ENCODE assay signal across 8 cellular contexts in the genomic region with DNA sequence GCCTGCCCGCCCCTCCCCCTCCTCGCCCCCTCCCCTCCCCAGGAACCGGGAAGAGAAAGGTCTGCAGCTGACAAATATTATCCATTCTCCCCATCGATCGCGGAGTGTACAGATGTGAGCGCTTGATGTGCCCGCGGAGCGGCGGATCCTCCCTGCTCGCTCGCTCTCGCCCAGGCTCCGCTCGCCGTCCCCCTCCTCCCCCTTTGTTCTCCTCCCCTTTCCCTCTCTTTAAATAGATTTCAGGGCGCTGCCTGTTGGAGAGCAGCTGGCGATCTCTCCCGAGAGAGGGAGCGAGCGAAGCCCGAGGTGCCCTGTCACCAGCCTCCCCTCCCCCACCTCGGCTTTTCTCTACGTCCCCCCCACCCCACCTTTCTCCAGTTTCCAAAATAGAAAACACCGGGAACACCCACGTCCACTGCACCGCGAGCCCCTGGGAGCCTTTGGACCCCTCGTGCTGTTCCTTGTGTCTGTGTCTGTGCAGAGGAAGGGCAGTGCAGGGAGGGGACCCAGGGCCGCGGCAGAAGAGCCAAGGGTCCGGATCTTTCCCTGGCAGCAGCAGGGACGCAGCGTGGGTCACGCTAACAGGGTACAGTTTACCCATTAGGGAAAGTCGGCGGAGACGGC. TPM values are rescaled to one million over a fixed set of nuclear protein-coding genes. Genes with fewer than 3 reads are reported as not detected.
DNase-seq lines count a peak whose midpoint lies in the region; ATAC-seq and TF ChIP-seq lines count a peak whose summit lies in the region.

No MANE protein-coding gene starts in this region.

- no peak overlapping the region for H2AFZ ChIP-seq in OCI-LY3 (ENCODE audit: low read depth, low read length)

- H3K4me1 Mint-ChIP-seq in mesothelial cell of epicardium, result peaks cover 32% of the 10 kb centered on the region

- no peaks in the 10 kb centered on the region for H3K79me2 ChIP-seq in OCI-LY3 (ENCODE audit: low read length)

- ATAC-seq in GM19328 (IDR thresholded peaks at IDR 0.05; ENCODE audit: unreplicated experiment), result no peak
- ATAC-seq in HG03025 (IDR thresholded peaks at IDR 0.05; ENCODE audit: low FRiP score, unreplicated experiment), result no peak

- H3K36me3 ChIP-seq in H7 (replicated peaks; ENCODE audit: control insufficient read depth, insufficient read depth, low read length) (no peaks in the 10 kb centered on the region), OCI-LY3 (replicated peaks; ENCODE audit: low read depth, low read length) (no peaks in the 10 kb centered on the region)

- peak overlapping the region; percentile 81 for H3K9ac ChIP-seq in OCI-LY3 (ENCODE audit: low read length)

- no peaks in the 10 kb centered on the region for H3K36me3 Mint-ChIP-seq in mesothelial cell of epicardium

- no peaks in the 10 kb centered on the region for H3K9me3 ChIP-seq in OCI-LY3 (ENCODE audit: insufficient read depth, low read length)

- H3K4me1 ChIP-seq in OCI-LY3 (ENCODE audit: low read length), result peaks cover 27% of the 10 kb centered on the region

- peak overlapping the region; percentile 61 for H3K4me3 ChIP-seq in H7 (ENCODE audit: insufficient read depth, low read depth, low read length)
- H3K4me3 ChIP-seq in OCI-LY3 (ENCODE audit: low read length), result peak overlapping the region; percentile 83
- peak overlapping the region; percentile 69 for H3K4me3 ChIP-seq in coronary artery

- peak overlapping the region; percentile 98 for H3K4me2 ChIP-seq in OCI-LY3 (ENCODE audit: low read length)

- H4K20me1 ChIP-seq in OCI-LY3 (ENCODE audit: insufficient read depth, low read length), result no peaks in the 10 kb centered on the region

- H3K27ac Mint-ChIP-seq in mesothelial cell of epicardium, result peak overlapping the region; percentile 91

- peak; percentile 63 for DNase-seq in AG08396 (ENCODE audit: low spot score)
- peak; percentile 93 for DNase-seq in H7
- no peak for DNase-seq in coronary artery (ENCODE audit: low spot score)
- no peak for DNase-seq in mesothelial cell of epicardium (ENCODE audit: low spot score in 2 of 2, unreplicated experiment in 2 of 2)
- no peak for DNase-seq in ureter (ENCODE audit: low spot score)

- H3K27me3 Mint-ChIP-seq in mesothelial cell of epicardium (ENCODE audit: low read depth), result peaks cover 7% of the 10 kb centered on the region

- H3K27me3 ChIP-seq in H7 (ENCODE audit: control insufficient read depth, insufficient read depth, low read length) (peaks cover 64% of the 10 kb centered on the region), OCI-LY3 (ENCODE audit: low read depth, low read length) (no peaks in the 10 kb centered on the region)

- H3K9me3 Mint-ChIP-seq in mesothelial cell of epicardium, result no peaks in the 10 kb centered on the region

- TF ChIP-seq CTCF in OCI-LY3 (IDR thresholded peaks at IDR 0.05; ENCODE audit: low read depth, low read length) (no peak), coronary artery (IDR thresholded peaks at IDR 0.05) (no peak), mesothelial cell of epicardium (IDR thresholded peaks at IDR 0.05; ENCODE audit: unreplicated experiment) (no peak)

- peak overlapping the region; percentile 75 for H3K4me3 Mint-ChIP-seq in mesothelial cell of epicardium

- H3K27ac ChIP-seq in OCI-LY3 (ENCODE audit: low read length), result peak overlapping the region; percentile 91
- peak overlapping the region; percentile 5 to 85 for H3K27ac ChIP-seq in coronary artery

RNA-seq across cellular contexts. Expression of a gene that starts 56.6 kb away (rescaled TPM):
- total RNA-seq in H7 (2014; rRNA removed; shearing (Covaris generic)), result 32.5 and 51.0 TPM in 2 replicates
- total RNA-seq in mesothelial cell of epicardium, result 49.0 to 52.3 TPM (median 49.7 TPM) in 3 replicates
- total RNA-seq in ureter, result 41.3 TPM

Comparison
In these comparisons a context has a peak if more than half of its experiments do, and no peak if none do; other contexts are left out.
1. DNase-seq: peak in AG08396 (single experiment) and H7 (single experiment); none in coronary artery (single experiment), mesothelial cell of epicardium (0 of 2) and ureter (single experiment).
2. Peak in every context shown above with its lines, with median percentiles within 50 percentile points of each other: H3K4me3 ChIP-seq.